Comparison of ENCODE assay signal across 1 cellular context in genomic region chr4:186725422-186726149, GRCh38.
TF ChIP-seq lines count a peak whose summit lies in the region.

No MANE protein-coding gene starts in this region.

TF ChIP-seq in HepG2, 621 proteins besides CTCF, POLR2A, EP300 and RAD21 (continued from another document and continues in another):
- TF ChIP-seq, protein P1, sequence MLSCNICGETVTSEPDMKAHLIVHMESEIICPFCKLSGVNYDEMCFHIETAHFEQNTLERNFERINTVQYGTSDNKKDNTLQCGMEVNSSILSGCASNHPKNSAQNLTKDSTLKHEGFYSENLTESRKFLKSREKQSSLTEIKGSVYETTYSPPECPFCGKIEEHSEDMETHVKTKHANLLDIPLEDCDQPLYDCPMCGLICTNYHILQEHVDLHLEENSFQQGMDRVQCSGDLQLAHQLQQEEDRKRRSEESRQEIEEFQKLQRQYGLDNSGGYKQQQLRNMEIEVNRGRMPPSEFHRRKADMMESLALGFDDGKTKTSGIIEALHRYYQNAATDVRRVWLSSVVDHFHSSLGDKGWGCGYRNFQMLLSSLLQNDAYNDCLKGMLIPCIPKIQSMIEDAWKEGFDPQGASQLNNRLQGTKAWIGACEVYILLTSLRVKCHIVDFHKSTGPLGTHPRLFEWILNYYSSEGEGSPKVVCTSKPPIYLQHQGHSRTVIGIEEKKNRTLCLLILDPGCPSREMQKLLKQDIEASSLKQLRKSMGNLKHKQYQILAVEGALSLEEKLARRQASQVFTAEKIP (CRISPR knock-in tag; IDR thresholded peaks at IDR 0.05; ENCODE audit: borderline replicate concordance), result no peak
- TF ChIP-seq ZNF546 (CRISPR knock-in tag; conservative IDR thresholded peaks at IDR 0.05) (no peak; the same call in 1 of the 2 replicates), CENPBD1 (CRISPR knock-in tag; IDR thresholded peaks at IDR 0.05; ENCODE audit: borderline replicate concordance, low read depth) (no peak), ARID5B (CRISPR knock-in tag; IDR thresholded peaks at IDR 0.05) (peak; percentile 54), YY1 (IDR thresholded peaks at IDR 0.05; ENCODE audit: insufficient read depth, insufficient replicate concordance, low read depth, low read length) (peak; percentile 72), TRIM24 (CRISPR knock-in tag; IDR thresholded peaks at IDR 0.05) (no peak), ZNF33A (CRISPR knock-in tag; IDR thresholded peaks at IDR 0.05; ENCODE audit: borderline replicate concordance) (no peak), ZNF549 (CRISPR knock-in tag; IDR thresholded peaks at IDR 0.05) (no peak), ZNF556 (CRISPR knock-in tag; IDR thresholded peaks at IDR 0.05; ENCODE audit: borderline replicate concordance) (no peak), LCORL (IDR thresholded peaks at IDR 0.05) (no peak), LCORL (CRISPR knock-in tag; IDR thresholded peaks at IDR 0.05) (no peak; the same call in none of the 2 replicates), ZNF446 (CRISPR knock-in tag; IDR thresholded peaks at IDR 0.05) (no peak), ZMYM4 (CRISPR knock-in tag; IDR thresholded peaks at IDR 0.05) (0 out of 2 replicates have a peak, but pooled peaks have one; percentile 36), RNF2 (conservative IDR thresholded peaks at IDR 0.05; ENCODE audit: low read depth) (no peak), ZNF670 (CRISPR knock-in tag; IDR thresholded peaks at IDR 0.05; ENCODE audit: borderline replicate concordance) (peak; percentile 4; the same call in 1 of the 2 replicates), PHF8 (CRISPR knock-in tag; IDR thresholded peaks at IDR 0.05) (no peak), ZNF790 (CRISPR knock-in tag; IDR thresholded peaks at IDR 0.05; ENCODE audit: borderline replicate concordance) (no peak), TFAP4 (IDR thresholded peaks at IDR 0.05; ENCODE audit: borderline replicate concordance, low read depth) (no peak), ZNF296 (CRISPR knock-in tag; conservative IDR thresholded peaks at IDR 0.05) (0 out of 2 replicates have a peak, but pooled peaks have one; percentile 26), ZNF235 (CRISPR knock-in tag; IDR thresholded peaks at IDR 0.05; ENCODE audit: borderline replicate concordance) (no peak), PREB (CRISPR knock-in tag; IDR thresholded peaks at IDR 0.05) (no peak), KDM5A (IDR thresholded peaks at IDR 0.05; ENCODE audit: borderline replicate concordance, low read length) (no peak), ZNF205 (CRISPR knock-in tag; IDR thresholded peaks at IDR 0.05) (0 out of 2 replicates have a peak, but pooled peaks have one; percentile 33), NFAT5 (CRISPR knock-in tag; IDR thresholded peaks at IDR 0.05) (peak; percentile 44; the same call in 1 of the 2 replicates), RBM39 (IDR thresholded peaks at IDR 0.05; ENCODE audit: low read depth, low read length, poor library complexity, severe bottlenecking) (no peak), MYPOP (CRISPR knock-in tag; IDR thresholded peaks at IDR 0.05) (peak; percentile 32; the same call in 1 of the 2 replicates), PHF5A (CRISPR knock-in tag; IDR thresholded peaks at IDR 0.05; ENCODE audit: low read depth, unreplicated experiment) (no peak), ZNF180 (CRISPR knock-in tag; IDR thresholded peaks at IDR 0.05; ENCODE audit: borderline replicate concordance, low read depth) (no peak)
- TF ChIP-seq, protein P2, sequence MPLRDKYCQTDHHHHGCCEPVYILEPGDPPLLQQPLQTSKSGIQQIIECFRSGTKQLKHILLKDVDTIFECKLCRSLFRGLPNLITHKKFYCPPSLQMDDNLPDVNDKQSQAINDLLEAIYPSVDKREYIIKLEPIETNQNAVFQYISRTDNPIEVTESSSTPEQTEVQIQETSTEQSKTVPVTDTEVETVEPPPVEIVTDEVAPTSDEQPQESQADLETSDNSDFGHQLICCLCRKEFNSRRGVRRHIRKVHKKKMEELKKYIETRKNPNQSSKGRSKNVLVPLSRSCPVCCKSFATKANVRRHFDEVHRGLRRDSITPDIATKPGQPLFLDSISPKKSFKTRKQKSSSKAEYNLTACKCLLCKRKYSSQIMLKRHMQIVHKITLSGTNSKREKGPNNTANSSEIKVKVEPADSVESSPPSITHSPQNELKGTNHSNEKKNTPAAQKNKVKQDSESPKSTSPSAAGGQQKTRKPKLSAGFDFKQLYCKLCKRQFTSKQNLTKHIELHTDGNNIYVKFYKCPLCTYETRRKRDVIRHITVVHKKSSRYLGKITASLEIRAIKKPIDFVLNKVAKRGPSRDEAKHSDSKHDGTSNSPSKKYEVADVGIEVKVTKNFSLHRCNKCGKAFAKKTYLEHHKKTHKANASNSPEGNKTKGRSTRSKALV (CRISPR knock-in tag; IDR thresholded peaks at IDR 0.05), result peak; percentile 88; the same call in 1 of the 2 replicates
- TF ChIP-seq, protein P3, sequence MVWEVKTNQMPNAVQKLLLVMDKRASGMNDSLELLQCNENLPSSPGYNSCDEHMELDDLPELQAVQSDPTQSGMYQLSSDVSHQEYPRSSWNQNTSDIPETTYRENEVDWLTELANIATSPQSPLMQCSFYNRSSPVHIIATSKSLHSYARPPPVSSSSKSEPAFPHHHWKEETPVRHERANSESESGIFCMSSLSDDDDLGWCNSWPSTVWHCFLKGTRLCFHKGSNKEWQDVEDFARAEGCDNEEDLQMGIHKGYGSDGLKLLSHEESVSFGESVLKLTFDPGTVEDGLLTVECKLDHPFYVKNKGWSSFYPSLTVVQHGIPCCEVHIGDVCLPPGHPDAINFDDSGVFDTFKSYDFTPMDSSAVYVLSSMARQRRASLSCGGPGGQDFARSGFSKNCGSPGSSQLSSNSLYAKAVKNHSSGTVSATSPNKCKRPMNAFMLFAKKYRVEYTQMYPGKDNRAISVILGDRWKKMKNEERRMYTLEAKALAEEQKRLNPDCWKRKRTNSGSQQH (CRISPR knock-in tag; IDR thresholded peaks at IDR 0.05; ENCODE audit: low read depth), result no peak
- TF ChIP-seq, protein P4, sequence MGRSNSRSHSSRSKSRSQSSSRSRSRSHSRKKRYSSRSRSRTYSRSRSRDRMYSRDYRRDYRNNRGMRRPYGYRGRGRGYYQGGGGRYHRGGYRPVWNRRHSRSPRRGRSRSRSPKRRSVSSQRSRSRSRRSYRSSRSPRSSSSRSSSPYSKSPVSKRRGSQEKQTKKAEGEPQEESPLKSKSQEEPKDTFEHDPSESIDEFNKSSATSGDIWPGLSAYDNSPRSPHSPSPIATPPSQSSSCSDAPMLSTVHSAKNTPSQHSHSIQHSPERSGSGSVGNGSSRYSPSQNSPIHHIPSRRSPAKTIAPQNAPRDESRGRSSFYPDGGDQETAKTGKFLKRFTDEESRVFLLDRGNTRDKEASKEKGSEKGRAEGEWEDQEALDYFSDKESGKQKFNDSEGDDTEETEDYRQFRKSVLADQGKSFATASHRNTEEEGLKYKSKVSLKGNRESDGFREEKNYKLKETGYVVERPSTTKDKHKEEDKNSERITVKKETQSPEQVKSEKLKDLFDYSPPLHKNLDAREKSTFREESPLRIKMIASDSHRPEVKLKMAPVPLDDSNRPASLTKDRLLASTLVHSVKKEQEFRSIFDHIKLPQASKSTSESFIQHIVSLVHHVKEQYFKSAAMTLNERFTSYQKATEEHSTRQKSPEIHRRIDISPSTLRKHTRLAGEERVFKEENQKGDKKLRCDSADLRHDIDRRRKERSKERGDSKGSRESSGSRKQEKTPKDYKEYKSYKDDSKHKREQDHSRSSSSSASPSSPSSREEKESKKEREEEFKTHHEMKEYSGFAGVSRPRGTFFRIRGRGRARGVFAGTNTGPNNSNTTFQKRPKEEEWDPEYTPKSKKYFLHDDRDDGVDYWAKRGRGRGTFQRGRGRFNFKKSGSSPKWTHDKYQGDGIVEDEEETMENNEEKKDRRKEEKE (IDR thresholded peaks at IDR 0.05), result no peak
- TF ChIP-seq, protein P5, sequence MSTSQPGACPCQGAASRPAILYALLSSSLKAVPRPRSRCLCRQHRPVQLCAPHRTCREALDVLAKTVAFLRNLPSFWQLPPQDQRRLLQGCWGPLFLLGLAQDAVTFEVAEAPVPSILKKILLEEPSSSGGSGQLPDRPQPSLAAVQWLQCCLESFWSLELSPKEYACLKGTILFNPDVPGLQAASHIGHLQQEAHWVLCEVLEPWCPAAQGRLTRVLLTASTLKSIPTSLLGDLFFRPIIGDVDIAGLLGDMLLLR (CRISPR knock-in tag; IDR thresholded peaks at IDR 0.05), result no peak
